26 cellular contexts compared by ENCODE assay signal in genomic region chr10:87593702-87594101, GRCh38.
DNase-seq lines count a peak whose midpoint lies in the region; ATAC-seq, FAIRE-seq and TF ChIP-seq lines count a peak whose summit lies in the region.
"Had no signal": no experiment of that assay in that cellular context is flagged by ENCODE, and none has a peak within 500 bp of the region (broad histone marks: within the 10 kb centered on the region; RNA-seq: fewer than 3 reads in every experiment).

No MANE protein-coding gene starts in this region.

- H3K9me1 ChIP-seq in keratinocyte (ENCODE audit: control insufficient read depth, extremely low read depth, insufficient read depth, low read length): no peaks in the 10 kb centered on the region

- TF ChIP-seq EP300 in HepG2 (IDR thresholded peaks at IDR 0.05; ENCODE audit: low read depth in 2 of 2, low read length in 2 of 2) (no peak), HepG2 (CRISPR knock-in tag; IDR thresholded peaks at IDR 0.05; ENCODE audit: borderline replicate concordance) (no peak)

- CTCF ChIA-PET in HepG2 (lab: Yijun Ruan, JAX; ENCODE audit: low intra/inter-chr PET ratio, low total read pairs): no interaction called here
- CTCF ChIA-PET in CD4-positive, alpha-beta memory T cell (lab: Charles Lee; ENCODE audit: partially characterized antibody): interaction anchor here (1.1 kb wide), 1 partner anchor 10 kb away, joined by 3 read pairs; no protein-coding TSS in a partner anchor

- dilution Hi-C loops in keratinocyte (cut with MboI; ENCODE audit: extremely low pct_ligation_motif_present, low sequenced_read_pairs): no loop called here

- H3K9ac ChIP-seq in liver (ENCODE audit: low read depth in 1 of 2, low read length in 2 of 2) (no peak overlapping the region), HepG2 (ENCODE audit: insufficient read depth, low read depth, low read length) (no peak overlapping the region), adipocyte (ENCODE audit: low read length) (peak overlapping the region; percentile 47), keratinocyte (ENCODE audit: control insufficient read depth, extremely low read depth, insufficient read depth, low read length) (no peak overlapping the region)

- no peak for TF ChIP-seq CTCF in liver (IDR thresholded peaks at IDR 0.05; ENCODE audit: low read depth, low read length, missing input control)
- TF ChIP-seq CTCF in HepG2 (CRISPR knock-in tag; IDR thresholded peaks at IDR 0.05): no peak
- TF ChIP-seq CTCF in keratinocyte (optimal IDR thresholded peaks at IDR 0.05 in 1 of 3, IDR thresholded peaks at IDR 0.05 in 1 of 3, conservative IDR thresholded peaks at IDR 0.05 in 1 of 3; ENCODE audit: extremely low read depth in 1 of 3, insufficient read depth in 2 of 3, low read length in 3 of 3): no peak

- H3K36me3 ChIP-seq in liver (ENCODE audit: control insufficient read depth in 4 of 4, insufficient read depth in 3 of 4, low read depth in 1 of 4, low read length in 3 of 4) (no peaks in the 10 kb centered on the region), HepG2 (replicated peaks in 1 of 2; ENCODE audit: control insufficient read depth in 1 of 2, insufficient read depth in 2 of 2, low read length in 2 of 2) (no peaks in the 10 kb centered on the region), adipocyte (ENCODE audit: control insufficient read depth, insufficient read depth, low read length, severe bottlenecking) (no peaks in the 10 kb centered on the region), keratinocyte (ENCODE audit: control insufficient read depth in 2 of 2, extremely low read depth in 1 of 2, insufficient read depth in 2 of 2, low read length in 2 of 2) (no peaks in the 10 kb centered on the region)
- H3K36me3 ChIP-seq in CD4-positive, alpha-beta memory T cell (ENCODE audit: insufficient read depth, low read length): no peaks in the 10 kb centered on the region
- H3K36me3 ChIP-seq: spleen had no signal

- H3K4me3 ChIP-seq in liver (ENCODE audit: low read depth in 1 of 3, low read length in 3 of 3) (no peak overlapping the region), HepG2 (replicated peaks in 1 of 3; ENCODE audit: insufficient read depth in 1 of 3, low read depth in 2 of 3, low read length in 3 of 3) (no peak overlapping the region), adipocyte (ENCODE audit: low read length) (peak overlapping the region; percentile 31), keratinocyte (ENCODE audit: control insufficient read depth in 2 of 3, extremely low read depth in 1 of 3, insufficient read depth in 2 of 3, low read depth in 1 of 3, low read length in 3 of 3) (no peak overlapping the region)
- H3K4me3 ChIP-seq in CD4-positive, alpha-beta memory T cell (ENCODE audit: low read length in 2 of 2): no peak overlapping the region
- H3K4me3 ChIP-seq: coronary artery, spleen had no signal

- H3K4me2 ChIP-seq in HepG2 (ENCODE audit: low read depth, low read length) (no peak overlapping the region), keratinocyte (ENCODE audit: control insufficient read depth, extremely low read depth, insufficient read depth, low read depth, low read length) (no peak overlapping the region)

- H3K79me2 ChIP-seq in HepG2 (ENCODE audit: insufficient read depth, low read length): no peaks in the 10 kb centered on the region
- no peaks in the 10 kb centered on the region for H3K79me2 ChIP-seq in keratinocyte (ENCODE audit: control insufficient read depth, insufficient read depth, low read length)

- no peaks in the 10 kb centered on the region for H3K36me3 Mint-ChIP-seq in CD4-positive, alpha-beta memory T cell
- H3K36me3 Mint-ChIP-seq: activated naive CD4-positive, alpha-beta T cell treated with anti-CD3 and anti-CD28 coated beads, Interleukin-2, amount 50 U/mL, for 72 hours; CD8-positive, alpha-beta memory T cell had no signal

- H3K9me3 Mint-ChIP-seq in CD4-positive, alpha-beta memory T cell: no peaks in the 10 kb centered on the region
- H3K9me3 Mint-ChIP-seq: activated naive CD4-positive, alpha-beta T cell treated with anti-CD3 and anti-CD28 coated beads, Interleukin-2, amount 50 U/mL, for 72 hours; stimulated activated naive CD8-positive, alpha-beta T cell treated with anti-CD3 and anti-CD28 coated beads, Interleukin-15, amount 100 ng/mL, for 72 hours had no signal

- H3K27ac ChIP-seq in liver (ENCODE audit: low read depth in 1 of 2, low read length in 2 of 2): peak overlapping the region in 1 of 2 donors; percentile 24
- no peak overlapping the region for H3K27ac ChIP-seq in HepG2 (ENCODE audit: extremely low read length, insufficient read depth, low read length)
- no peak overlapping the region for H3K27ac ChIP-seq in keratinocyte (ENCODE audit: control insufficient read depth, insufficient read depth, low read length)
- H3K27ac ChIP-seq in CD4-positive, alpha-beta memory T cell (ENCODE audit: low read depth, low read length): no peak overlapping the region
- H3K27ac ChIP-seq: RWPE1, spleen had no signal

- H3K27me3 ChIP-seq in liver (ENCODE audit: control insufficient read depth in 4 of 4, insufficient read depth in 4 of 4, low read length in 3 of 4) (no peaks in the 10 kb centered on the region), HepG2 (ENCODE audit: control insufficient read depth in 1 of 2, insufficient read depth in 2 of 2, low read length in 2 of 2) (no peaks in the 10 kb centered on the region), adipocyte (replicated peaks; ENCODE audit: control insufficient read depth, insufficient read depth, low read length) (no peaks in the 10 kb centered on the region), keratinocyte (ENCODE audit: control insufficient read depth, extremely low read depth, insufficient read depth, low read length) (peaks cover 4% of the 10 kb centered on the region)
- no peaks in the 10 kb centered on the region for H3K27me3 ChIP-seq in CD4-positive, alpha-beta memory T cell (ENCODE audit: insufficient read depth, low read length)
- H3K27me3 ChIP-seq: spleen had no signal

- H3K4me3 Mint-ChIP-seq in CD4-positive, alpha-beta memory T cell: no peak overlapping the region
- H3K4me3 Mint-ChIP-seq: CD8-positive, alpha-beta memory T cell; stimulated activated naive CD8-positive, alpha-beta T cell treated with anti-CD3 and anti-CD28 coated beads, Interleukin-15, amount 100 ng/mL, for 72 hours had no signal

- no peak for DNase-seq in HepG2 (ENCODE audit: low spot score)
- DNase-seq in adipocyte (ENCODE audit: low read depth): peak; percentile 93
- no peak for DNase-seq in keratinocyte (ENCODE audit: low read depth, low spot score)
- no peak for DNase-seq in stimulated activated CD4-positive, alpha-beta T cell treated with anti-CD3 and anti-CD28 coated beads, Interleukin-4, amount 100 ng/mL, for 1 hour
- DNase-seq in G401 (ENCODE audit: low spot score): no peak
- no peak for DNase-seq in CD4-positive, alpha-beta memory T cell
- DNase-seq: activated T-cell treated with anti-CD3 and anti-CD28 coated beads, Interleukin-2, amount 50 U/mL, for 48 hours; CD8-positive, alpha-beta memory T cell; DMS53; hypothalamus; islet precursor cell; mammary epithelial cell; NCI-H2081 treated with DMSO at 0.1 percent for 48 hours; NK-92 treated with Interleukin-12 subunit alpha and Interleukin-12 subunit beta, amount 100 ng/mL, for 24 hours; spleen; stimulated activated CD4-positive, alpha-beta T cell treated with anti-CD3 and anti-CD28 coated beads, Interleukin-4, amount 100 ng/mL, for 4 hours; stimulated activated naive CD8-positive, alpha-beta T cell treated with anti-CD3 and anti-CD28 coated beads, Interleukin-15, amount 100 ng/mL, for 72 hours; SW 1271 had no signal

- no peaks in the 10 kb centered on the region for H3K9me3 ChIP-seq in liver (ENCODE audit: control insufficient read depth in 4 of 4, low read length in 3 of 4)
- H3K9me3 ChIP-seq in HepG2 (ENCODE audit: low read length): no peaks in the 10 kb centered on the region
- H3K9me3 ChIP-seq in adipocyte (ENCODE audit: control insufficient read depth, low read length): no peaks in the 10 kb centered on the region
- H3K9me3 ChIP-seq in keratinocyte (ENCODE audit: control insufficient read depth, low read depth, low read length): no peaks in the 10 kb centered on the region
- H3K9me3 ChIP-seq in CD4-positive, alpha-beta memory T cell (ENCODE audit: control insufficient read depth in 1 of 2, low read length in 2 of 2): no peaks in the 10 kb centered on the region
- H3K9me3 ChIP-seq: spleen had no signal

- ATAC-seq in HepG2 (no peak), GM19467 (IDR thresholded peaks at IDR 0.05; ENCODE audit: unreplicated experiment) (no peak)
- ATAC-seq: activated naive CD4-positive, alpha-beta T cell treated with anti-CD3 and anti-CD28 coated beads, Interleukin-2, amount 50 U/mL, for 72 hours; stimulated activated naive CD8-positive, alpha-beta T cell treated with anti-CD3 and anti-CD28 coated beads, Interleukin-15, amount 100 ng/mL, for 72 hours had no signal

- no peak for TF ChIP-seq POLR2A in HepG2 (IDR thresholded peaks at IDR 0.05; ENCODE audit: insufficient read depth in 1 of 2, low read depth in 2 of 2, low read length in 2 of 2)

- intact Hi-C loops in HepG2 (cut with micrococcal nuclease; ENCODE audit: unreplicated experiment): no loop called here
- intact Hi-C loops in CD4-positive, alpha-beta memory T cell (cut with micrococcal nuclease): no loop called here

- H4K20me1 ChIP-seq in HepG2 (ENCODE audit: insufficient read depth, low read length) (no peaks in the 10 kb centered on the region), keratinocyte (ENCODE audit: control insufficient read depth, extremely low read depth, insufficient read depth, low read length) (no peaks in the 10 kb centered on the region)

- H3K4me1 ChIP-seq in liver (ENCODE audit: control insufficient read depth in 4 of 4, insufficient read depth in 4 of 4, low read length in 3 of 4) (peaks cover 23 to 57% (median 48%) of the 10 kb centered on the region in 4 donors), HepG2 (ENCODE audit: insufficient read depth, low read length) (peaks cover 85% of the 10 kb centered on the region), adipocyte (ENCODE audit: control insufficient read depth, insufficient read depth, low read length) (peaks cover 28% of the 10 kb centered on the region), keratinocyte (ENCODE audit: control insufficient read depth, extremely low read depth, insufficient read depth, low read length) (no peaks in the 10 kb centered on the region)
- no peaks in the 10 kb centered on the region for H3K4me1 ChIP-seq in CD4-positive, alpha-beta memory T cell (ENCODE audit: insufficient read depth, low read length)
- H3K4me1 ChIP-seq: spleen had no signal

- no peak overlapping the region for H2AFZ ChIP-seq in HepG2 (ENCODE audit: low read length)
- no peak overlapping the region for H2AFZ ChIP-seq in keratinocyte (ENCODE audit: control insufficient read depth, low read length)

- no peak for FAIRE-seq in HepG2 (lab: Jason Lieb, UNC)
- peak; percentile 32 for FAIRE-seq in keratinocyte (lab: Jason Lieb, UNC)
- FAIRE-seq: endometrium, frontal cortex, urothelium cell line had no signal

- H3K27me3 Mint-ChIP-seq in CD4-positive, alpha-beta memory T cell: peaks cover 1 to 8% of the 10 kb centered on the region in 2 donors
- H3K27me3 Mint-ChIP-seq: stimulated activated naive CD8-positive, alpha-beta T cell treated with anti-CD3 and anti-CD28 coated beads, Interleukin-15, amount 100 ng/mL, for 72 hours had no signal

- no peaks in the 10 kb centered on the region for H3K4me1 Mint-ChIP-seq in CD4-positive, alpha-beta memory T cell
- H3K4me1 Mint-ChIP-seq: CD8-positive, alpha-beta memory T cell; stimulated activated naive CD8-positive, alpha-beta T cell treated with anti-CD3 and anti-CD28 coated beads, Interleukin-15, amount 100 ng/mL, for 72 hours had no signal

- in situ Hi-C loops in HepG2 (cut with HindIII; ENCODE audit: extremely low pct_ligation_motif_present, low pct_unique_long_range_greater_than_20kb): no loop called here
- in situ Hi-C loops in G401 (cut with HindIII; ENCODE audit: low sequenced_read_pairs): no loop called here

- no peak overlapping the region for H3K27ac Mint-ChIP-seq in CD4-positive, alpha-beta memory T cell
- H3K27ac Mint-ChIP-seq: activated naive CD4-positive, alpha-beta T cell treated with anti-CD3 and anti-CD28 coated beads, Interleukin-2, amount 50 U/mL, for 72 hours; CD8-positive, alpha-beta memory T cell; stimulated activated naive CD8-positive, alpha-beta T cell treated with anti-CD3 and anti-CD28 coated beads, Interleukin-15, amount 100 ng/mL, for 72 hours had no signal

- no TSS peak for BruUV-seq in HepG2 (replicated peaks; lab: Mats Ljungman, UMichigan)

- no peak for TF ChIP-seq RAD21 in liver (IDR thresholded peaks at IDR 0.05)
- TF ChIP-seq RAD21 in HepG2 (CRISPR knock-in tag; IDR thresholded peaks at IDR 0.05): no peak

- POLR2A ChIA-PET in HepG2 (lab: Yijun Ruan, JAX): no interaction called here
- POLR2A ChIA-PET in CD4-positive, alpha-beta memory T cell (lab: Charles Lee; ENCODE audit: partially characterized antibody): no interaction called here
